ENCODE assay signal across 8 cellular contexts in genomic region chr1:9473032-9473792, GRCh38.
DNase-seq lines count a peak whose midpoint lies in the region; ATAC-seq, FAIRE-seq and TF ChIP-seq lines count a peak whose summit lies in the region.

No MANE protein-coding gene starts in this region.

- FAIRE-seq in H54 (lab: Jason Lieb, UNC) (peak; percentile 81), GM19239 (lab: Jason Lieb, UNC) (no peak)

- no peaks in the 10 kb centered on the region for H3K27me3 ChIP-seq in NT2/D1 (ENCODE audit: insufficient read depth, insufficient read length)
- peaks cover 5% of the 10 kb centered on the region for H3K27me3 ChIP-seq in fibroblast of lung (ENCODE audit: control insufficient read depth, insufficient read depth, low read length)
- peaks cover 0 to 8% (median 0%) of the 10 kb centered on the region in 3 donors for H3K27me3 ChIP-seq in gastrocnemius medialis

- peak; percentile 92 for DNase-seq in H54 (ENCODE audit: insufficient read length, low spot score)
- DNase-seq in NT2/D1 (ENCODE audit: low read depth, low spot score) = peak; percentile 27
- peak; percentile 93 to 96 for DNase-seq in fibroblast of lung (ENCODE audit: low read depth in 2 of 2)
- DNase-seq in gastrocnemius medialis = peak; percentile 64 to 81
- DNase-seq in GM19239 (ENCODE audit: insufficient read length, low spot score) = no peak
- no peak for DNase-seq in activated gamma-delta T cell treated with Interleukin-2 at 50 U/mL for 16 hours
- no peak for DNase-seq in effector CD4-positive, alpha-beta T cell
- DNase-seq in activated CD4-positive, alpha-beta T cell treated with anti-CD3 and anti-CD28 coated beads for 4 hours = no peak

- H2AFZ ChIP-seq in fibroblast of lung (ENCODE audit: low read length) = peak overlapping the region; percentile 50

- peak; percentile 70 to 73 for ATAC-seq in gastrocnemius medialis

- TF ChIP-seq CTCF in fibroblast of lung (conservative IDR thresholded peaks at IDR 0.05 in 1 of 2, IDR thresholded peaks at IDR 0.05 in 1 of 2; ENCODE audit: low read depth in 1 of 2, low read length in 2 of 2) = no peak
- TF ChIP-seq CTCF in gastrocnemius medialis (IDR thresholded peaks at IDR 0.05 in 4 of 5, conservative IDR thresholded peaks at IDR 0.05 in 1 of 5) = no peak

- no peaks in the 10 kb centered on the region for H3K79me2 ChIP-seq in fibroblast of lung (ENCODE audit: control insufficient read depth, insufficient read depth, low read length)

- TF ChIP-seq POLR2A in H54 (IDR thresholded peaks at IDR 0.05; ENCODE audit: low read depth, low read length) = no peak
- peak in 1 of 2 donors; percentile 52 for TF ChIP-seq POLR2A in gastrocnemius medialis (IDR thresholded peaks at IDR 0.05)

- H3K4me2 ChIP-seq in fibroblast of lung (ENCODE audit: extremely low read depth, insufficient read depth, low read length) = peak overlapping the region; percentile 77

- no peaks in the 10 kb centered on the region for H3K36me3 ChIP-seq in NT2/D1 (ENCODE audit: insufficient read depth, insufficient read length, low read length)
- no peaks in the 10 kb centered on the region for H3K36me3 ChIP-seq in fibroblast of lung (ENCODE audit: control insufficient read depth, insufficient read depth, low read length)
- no peaks in the 10 kb centered on the region for H3K36me3 ChIP-seq in gastrocnemius medialis

- H3K4me1 ChIP-seq in NT2/D1 (ENCODE audit: insufficient read depth, insufficient read length) (peaks cover 10% of the 10 kb centered on the region), fibroblast of lung (ENCODE audit: control insufficient read depth, extremely low read depth, insufficient read depth, low read length) (peaks cover 9% of the 10 kb centered on the region), gastrocnemius medialis (no peaks in the 10 kb centered on the region)

- H3K9me3 ChIP-seq in NT2/D1 (ENCODE audit: insufficient read depth, low read length) = no peaks in the 10 kb centered on the region
- H3K9me3 ChIP-seq in fibroblast of lung (ENCODE audit: control insufficient read depth, insufficient read depth, low read depth, low read length) = no peaks in the 10 kb centered on the region
- no peaks in the 10 kb centered on the region for H3K9me3 ChIP-seq in gastrocnemius medialis

- in situ Hi-C loops in gastrocnemius medialis (cut with MboI; ENCODE audit: low sequenced_read_pairs in 4 of 4) = no loop called here

- no peak overlapping the region for H3K9ac ChIP-seq in NT2/D1 (ENCODE audit: insufficient read length, low read depth)
- no peak overlapping the region for H3K9ac ChIP-seq in fibroblast of lung (ENCODE audit: insufficient read depth, low read length)

- H4K20me1 ChIP-seq in fibroblast of lung (ENCODE audit: control insufficient read depth, extremely low read depth, insufficient read depth, low read length) = no peaks in the 10 kb centered on the region

- peak overlapping the region; percentile 38 for H3K27ac ChIP-seq in fibroblast of lung (ENCODE audit: insufficient read depth, low read length)
- H3K27ac ChIP-seq in gastrocnemius medialis = peak overlapping the region; percentile 12 to 47 (median 40)

- no peak overlapping the region for H3K4me3 ChIP-seq in NT2/D1 (ENCODE audit: insufficient read length, low read depth)
- H3K4me3 ChIP-seq in fibroblast of lung (replicated peaks in 1 of 4; ENCODE audit: control extremely low read depth in 1 of 4, insufficient read depth in 1 of 4, low read depth in 3 of 4, low read length in 4 of 4) = no peak overlapping the region
- H3K4me3 ChIP-seq in gastrocnemius medialis = no peak overlapping the region

- intact Hi-C loops in gastrocnemius medialis (cut with DNase I; ENCODE audit: low total_unique reads) = no loop called here

Comparison
In these comparisons a context has a peak if more than half of its experiments do, and no peak if none do; other contexts are left out.
1. DNase-seq: peak in H54 (single experiment), NT2/D1 (single experiment), fibroblast of lung (2 of 2) and gastrocnemius medialis (2 of 2); none in GM19239 (single experiment), activated gamma-delta T cell treated with Interleukin-2 at 50 U/mL for 16 hours (single experiment), effector CD4-positive, alpha-beta T cell (single experiment) and activated CD4-positive, alpha-beta T cell treated with anti-CD3 and anti-CD28 coated beads for 4 hours (0 of 2).